ENCODE assay signal across 8 cellular contexts in genomic region chr6:79631800-79632172, GRCh38. TPM values are rescaled to one million over a fixed set of nuclear protein-coding genes. Genes with fewer than 3 reads are reported as not detected.
A peak's percentile ranks its signal among the peaks of the same experiment; 100 is the strongest.
DNase-seq lines count a peak whose midpoint lies in the region; ATAC-seq, FAIRE-seq and TF ChIP-seq lines count a peak whose summit lies in the region.

No MANE protein-coding gene starts in this region.

- ATAC-seq in CD8-positive, alpha-beta T cell = no peak
- ATAC-seq in GM21360 (IDR thresholded peaks at IDR 0.05; ENCODE audit: unreplicated experiment) (no peak), GM21737 (IDR thresholded peaks at IDR 0.05; ENCODE audit: unreplicated experiment) (no peak)

- H3K9me3 ChIP-seq in CD8-positive, alpha-beta T cell (ENCODE audit: low read length) = no peaks in the 10 kb centered on the region
- H3K9me3 ChIP-seq in effector memory CD4-positive, alpha-beta T cell (ENCODE audit: control insufficient read depth, low read length) = no peaks in the 10 kb centered on the region

- peaks cover 48% of the 10 kb centered on the region for H3K27me3 Mint-ChIP-seq in CD8-positive, alpha-beta T cell (ENCODE audit: low read depth)
- peaks cover 15% of the 10 kb centered on the region for H3K27me3 Mint-ChIP-seq in nephron (ENCODE audit: low read depth)

- no peak for DNase-seq in CD8-positive, alpha-beta T cell
- peak; percentile 51 for DNase-seq in NCI-H526 treated with DMSO at 0.1 percent for 48 hours (lab: John Stamatoyannopoulos, UW)
- no peak for DNase-seq in effector memory CD4-positive, alpha-beta T cell
- DNase-seq in H54 (ENCODE audit: insufficient read length, low spot score) = no peak
- DNase-seq in AG08396 (ENCODE audit: low spot score) = no peak

- peaks cover 10% of the 10 kb centered on the region for H3K4me1 Mint-ChIP-seq in CD8-positive, alpha-beta T cell (ENCODE audit: low read depth)
- H3K4me1 Mint-ChIP-seq in nephron = peaks cover 19% of the 10 kb centered on the region

- no peaks in the 10 kb centered on the region for H3K36me3 Mint-ChIP-seq in CD8-positive, alpha-beta T cell
- H3K36me3 Mint-ChIP-seq in nephron (ENCODE audit: low read depth) = no peaks in the 10 kb centered on the region

- H3K9me3 Mint-ChIP-seq in CD8-positive, alpha-beta T cell = no peaks in the 10 kb centered on the region
- H3K9me3 Mint-ChIP-seq in nephron = no peaks in the 10 kb centered on the region

- H3K27ac ChIP-seq in CD8-positive, alpha-beta T cell (ENCODE audit: low read depth, low read length) = no peak overlapping the region
- H3K27ac ChIP-seq in effector memory CD4-positive, alpha-beta T cell (ENCODE audit: insufficient read depth, low read length, poor library complexity, severe bottlenecking) = no peak overlapping the region

- no peaks in the 10 kb centered on the region for H3K27me3 ChIP-seq in CD8-positive, alpha-beta T cell (ENCODE audit: insufficient read depth, low read length)
- H3K27me3 ChIP-seq in effector memory CD4-positive, alpha-beta T cell (replicated peaks; ENCODE audit: control insufficient read depth, insufficient read depth, low read length, poor library complexity, severe bottlenecking) = peaks cover 10% of the 10 kb centered on the region

- no peak overlapping the region for H3K27ac Mint-ChIP-seq in CD8-positive, alpha-beta T cell
- peak overlapping the region; percentile 57 to 79 (median 67) for H3K27ac Mint-ChIP-seq in nephron

- H3K4me1 ChIP-seq in CD8-positive, alpha-beta T cell (ENCODE audit: insufficient read depth, low read length) = peaks cover 5% of the 10 kb centered on the region
- H3K4me1 ChIP-seq in effector memory CD4-positive, alpha-beta T cell (ENCODE audit: control insufficient read depth, insufficient read depth, low read length, poor library complexity, severe bottlenecking) = peaks cover 3% of the 10 kb centered on the region

- CTCF ChIA-PET in CD8-positive, alpha-beta T cell (lab: Charles Lee) = interaction anchor here (0.7 to 1.3 kb wide), 2 partner anchors 61 to 1974 kb away, joined by 3 read pairs; no protein-coding TSS in a partner anchor

- no peak for FAIRE-seq in H54 (lab: Jason Lieb, UNC)

- no peak for TF ChIP-seq CTCF in CD8-positive, alpha-beta T cell (IDR thresholded peaks at IDR 0.05)
- TF ChIP-seq CTCF in nephron (IDR thresholded peaks at IDR 0.05; ENCODE audit: unreplicated experiment in 3 of 3) = no peak

- H3K4me3 Mint-ChIP-seq in CD8-positive, alpha-beta T cell = peak overlapping the region; percentile 80
- H3K4me3 Mint-ChIP-seq in nephron = peak overlapping the region; percentile 93 to 94 (median 93)

- no peak for TF ChIP-seq POLR2A in H54 (IDR thresholded peaks at IDR 0.05; ENCODE audit: low read depth, low read length)

- no peaks in the 10 kb centered on the region for H3K36me3 ChIP-seq in CD8-positive, alpha-beta T cell (ENCODE audit: insufficient read depth, low read length)
- no peaks in the 10 kb centered on the region for H3K36me3 ChIP-seq in effector memory CD4-positive, alpha-beta T cell (ENCODE audit: control insufficient read depth, insufficient read depth, low read length)

- intact Hi-C loops in CD8-positive, alpha-beta T cell (cut with DNase I, micrococcal nuclease) = no loop called here

- POLR2A ChIA-PET in CD8-positive, alpha-beta T cell (lab: Charles Lee) = no interaction called here

- H3K4me3 ChIP-seq in CD8-positive, alpha-beta T cell (ENCODE audit: low read depth, low read length) = peak overlapping the region; percentile 57
- H3K4me3 ChIP-seq in effector memory CD4-positive, alpha-beta T cell (ENCODE audit: insufficient read depth, low read depth, low read length, poor library complexity, severe bottlenecking) = peak overlapping the region; percentile 50

RNA-seq across cellular contexts. Expression of gene SH3BGRL2, which starts 0.7 kb away (rescaled TPM):
- total RNA-seq in CD8-positive, alpha-beta T cell = under 1 TPM; 0.25 to 0.33 TPM
